In the genomic region with DNA sequence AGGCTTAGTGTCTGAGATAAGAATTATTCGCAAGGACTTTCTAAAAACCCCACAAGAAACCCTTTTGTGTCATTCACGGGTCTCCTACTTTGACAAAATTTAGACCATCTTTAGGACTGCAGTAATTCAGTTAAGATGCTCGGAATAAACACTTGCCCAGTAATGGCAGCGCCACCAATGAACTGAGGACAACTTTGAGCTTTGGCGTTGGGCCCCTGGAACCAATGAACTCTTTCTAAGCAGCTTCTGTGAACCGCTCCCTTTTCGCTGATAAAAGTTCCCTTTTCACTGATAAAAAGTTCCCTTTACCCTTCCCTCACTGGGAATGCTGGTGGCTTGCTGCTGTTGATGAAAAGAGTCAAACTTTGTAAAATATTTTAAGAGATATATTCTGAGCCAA, we compare ENCODE assay signal across 13 cellular contexts. TPM values are rescaled to one million over a fixed set of nuclear protein-coding genes. Genes with fewer than 3 reads are reported as not detected.
DNase-seq lines count a peak whose midpoint lies in the region; ATAC-seq and TF ChIP-seq lines count a peak whose summit lies in the region.
"Had no signal": no experiment of that assay in that cellular context is flagged by ENCODE, and none has a peak within 500 bp of the region (broad histone marks: within the 10 kb centered on the region; RNA-seq: fewer than 3 reads in every experiment).

No MANE protein-coding gene starts in this region.

- no peaks in the 10 kb centered on the region; the same call in 1 of the 2 replicates for H3K36me3 ChIP-seq in KMS-11 (ENCODE audit: insufficient read depth)
- peaks cover 0 to 29% (median 0%) of the 10 kb centered on the region in 3 experiments for H3K36me3 ChIP-seq in naive thymus-derived CD4-positive, alpha-beta T cell (ENCODE audit: control insufficient read depth in 2 of 3, insufficient read depth in 3 of 3, low read length in 3 of 3)

- no peak for ATAC-seq in naive thymus-derived CD4-positive, alpha-beta T cell
- ATAC-seq in left cardiac atrium, result no peak
- no peak for ATAC-seq in GM19328 (IDR thresholded peaks at IDR 0.05; ENCODE audit: unreplicated experiment)

- H3K9me3 ChIP-seq in naive thymus-derived CD4-positive, alpha-beta T cell (ENCODE audit: control insufficient read depth in 2 of 3, low read length in 3 of 3), result no peaks in the 10 kb centered on the region

- H3K9ac ChIP-seq in KMS-11, result no peak overlapping the region

- no peak for TF ChIP-seq CTCF in AG10803 (conservative IDR thresholded peaks at IDR 0.05; ENCODE audit: low read length)
- TF ChIP-seq CTCF in KMS-11 (conservative IDR thresholded peaks at IDR 0.05; ENCODE audit: low read depth, low read length), result no peak
- no peak for TF ChIP-seq CTCF in brain (conservative IDR thresholded peaks at IDR 0.05)

- peaks cover 5% of the 10 kb centered on the region for H3K36me3 Mint-ChIP-seq in brain
- peaks cover 0 to 6% (median 5%) of the 10 kb centered on the region in 5 donors for H3K36me3 Mint-ChIP-seq in naive thymus-derived CD4-positive, alpha-beta T cell

- peaks cover 30% of the 10 kb centered on the region for H3K4me1 Mint-ChIP-seq in brain
- peaks cover 5 to 34% (median 22%) of the 10 kb centered on the region in 7 donors for H3K4me1 Mint-ChIP-seq in naive thymus-derived CD4-positive, alpha-beta T cell

- peaks cover 15% of the 10 kb centered on the region; the same call in 1 of the 2 replicates for H3K79me2 ChIP-seq in KMS-11 (ENCODE audit: insufficient read depth, low read depth)

- CTCF ChIA-PET in naive thymus-derived CD4-positive, alpha-beta T cell (lab: Charles Lee), result interaction anchor here (0.9 kb wide), 1 partner anchor 41 kb away, joined by 3 read pairs; no protein-coding TSS in a partner anchor

- no peak overlapping the region for H2AFZ ChIP-seq in KMS-11 (ENCODE audit: low read depth)

- POLR2A ChIA-PET in naive thymus-derived CD4-positive, alpha-beta T cell (lab: Charles Lee), result interaction anchor here (0.5 to 1.9 kb wide), 3 partner anchors 8 to 34 kb away, joined by 3 to 10 read pairs (median 3); no protein-coding TSS in a partner anchor

- peak overlapping the region in 2 of 5 experiments; percentile 97 for H3K27ac Mint-ChIP-seq in brain
- H3K27ac Mint-ChIP-seq in naive thymus-derived CD4-positive, alpha-beta T cell, result peak overlapping the region in 2 of 9 donors; percentile 17 to 98

- H3K4me3 ChIP-seq in AG10803 (ENCODE audit: low read length) (peak overlapping the region; percentile 98; the same call in 1 of the 2 replicates), KMS-11 (IDR thresholded peaks at IDR 0.05; ENCODE audit: insufficient read depth, low read depth, low read length) (peak overlapping the region; percentile 9)
- H3K4me3 ChIP-seq in naive thymus-derived CD4-positive, alpha-beta T cell (ENCODE audit: low read length), result no peak overlapping the region

- DNase-seq in AG10803 (ENCODE audit: low read depth) (no peak), NCI-H226 (no peak), left cardiac atrium (no peak)
- DNase-seq in naive thymus-derived CD4-positive, alpha-beta T cell, result no peak
- no peak for DNase-seq in activated CD4-positive, CD25-positive, alpha-beta regulatory T cell treated with anti-CD3 and anti-CD28 coated beads, Interleukin-2, amount 50 U/mL, for 72 hours
- DNase-seq: H7; MV-4-11; NCI-H748 treated with DMSO at 0.1 percent for 48 hours; stimulated activated CD8-positive, alpha-beta memory T cell treated with anti-CD3 and anti-CD28 coated beads, Interleukin-4, amount 100 ng/mL, for 48 hours; T1000 had no signal

- no peak overlapping the region for H3K27ac ChIP-seq in KMS-11
- no peak overlapping the region for H3K27ac ChIP-seq in naive thymus-derived CD4-positive, alpha-beta T cell (ENCODE audit: low read depth, low read length)

- no peaks in the 10 kb centered on the region for H3K27me3 ChIP-seq in KMS-11 (ENCODE audit: insufficient read depth, low read depth)
- no peaks in the 10 kb centered on the region for H3K27me3 ChIP-seq in naive thymus-derived CD4-positive, alpha-beta T cell (ENCODE audit: control insufficient read depth in 2 of 2, insufficient read depth in 2 of 2, low read length in 2 of 2)

- no peaks in the 10 kb centered on the region for H4K20me1 ChIP-seq in KMS-11 (ENCODE audit: insufficient read depth)

- H3K4me2 ChIP-seq in KMS-11, result peak overlapping the region; percentile 74; the same call in 1 of the 2 replicates

- peak overlapping the region; percentile 92 to 97 (median 94) for H3K4me3 Mint-ChIP-seq in brain
- H3K4me3 Mint-ChIP-seq in naive thymus-derived CD4-positive, alpha-beta T cell, result peak overlapping the region in 7 of 10 donors; percentile 23 to 95 (median 93)

- H3K9me3 Mint-ChIP-seq in brain, result peaks cover 0 to 3% (median 0%) of the 10 kb centered on the region in 5 experiments
- no peaks in the 10 kb centered on the region for H3K9me3 Mint-ChIP-seq in naive thymus-derived CD4-positive, alpha-beta T cell

- H3K4me1 ChIP-seq in KMS-11 (ENCODE audit: low read depth, poor library complexity, severe bottlenecking), result peaks cover 39% of the 10 kb centered on the region
- H3K4me1 ChIP-seq in naive thymus-derived CD4-positive, alpha-beta T cell (ENCODE audit: control insufficient read depth in 2 of 2, insufficient read depth in 2 of 2, low read length in 2 of 2), result peaks cover 9 to 16% of the 10 kb centered on the region in 2 donors

- intact Hi-C loops in naive thymus-derived CD4-positive, alpha-beta T cell (cut with micrococcal nuclease), result no loop called here
- intact Hi-C loops in left cardiac atrium (cut with DNase I), result no loop called here

- H3K27me3 Mint-ChIP-seq in brain, result peaks cover 10% of the 10 kb centered on the region
- peaks cover 0 to 3% (median 0%) of the 10 kb centered on the region in 5 donors for H3K27me3 Mint-ChIP-seq in naive thymus-derived CD4-positive, alpha-beta T cell

RNA-seq across cellular contexts. Expression of gene MRPL55, which starts 1.4 kb away (rescaled TPM):
- 153 TPM for polyA plus RNA-seq in brain (ENCODE audit: insufficient read depth, low read depth, low replicate concordance)
- total RNA-seq in naive thymus-derived CD4-positive, alpha-beta T cell, result 10 to 100 TPM; 34.3 to 79.3 (median 65.2) TPM
- polyA plus RNA-seq in naive thymus-derived CD4-positive, alpha-beta T cell, result 100 to 1,000 TPM; 132 to 149 TPM
- 10 to 100 TPM; 43.5 to 48.9 TPM for total RNA-seq in left cardiac atrium

RNA-seq across cellular contexts. Expression of gene C1orf35, which starts 7.4 kb away (rescaled TPM):
- polyA plus RNA-seq in brain (ENCODE audit: insufficient read depth, low read depth, low replicate concordance), result 16.3 TPM
- 10 to 100 TPM; 16.8 to 31.8 (median 27.8) TPM for total RNA-seq in naive thymus-derived CD4-positive, alpha-beta T cell
- 10 to 100 TPM; 21.9 to 33.0 TPM for polyA plus RNA-seq in naive thymus-derived CD4-positive, alpha-beta T cell
- 1 to 10 TPM; 7.7 to 8.0 TPM for total RNA-seq in left cardiac atrium

RNA-seq across cellular contexts. Expression of gene ARF1, which starts 28.0 kb away (rescaled TPM):
- 566 TPM for polyA plus RNA-seq in brain (ENCODE audit: insufficient read depth, low read depth, low replicate concordance)
- 100 to 1,000 TPM; 198 to 390 (median 259) TPM for total RNA-seq in naive thymus-derived CD4-positive, alpha-beta T cell
- 100 to 1,000 TPM; 382 to 434 TPM for polyA plus RNA-seq in naive thymus-derived CD4-positive, alpha-beta T cell
- 100 to 1,000 TPM; 295 to 397 TPM for total RNA-seq in left cardiac atrium

RNA-seq across cellular contexts. Expression of gene GUK1, which starts 29.5 kb away (rescaled TPM):
- polyA plus RNA-seq in brain (ENCODE audit: insufficient read depth, low read depth, low replicate concordance), result 402 TPM
- total RNA-seq in naive thymus-derived CD4-positive, alpha-beta T cell, result 100 to 1,000 TPM; 145 to 309 (median 279) TPM
- 100 to 1,000 TPM; 278 to 315 TPM for polyA plus RNA-seq in naive thymus-derived CD4-positive, alpha-beta T cell
- total RNA-seq in left cardiac atrium, result 100 to 1,000 TPM; 153 to 185 TPM

RNA-seq across cellular contexts. Expression of gene GJC2, which starts 39.2 kb away (rescaled TPM):
- polyA plus RNA-seq in brain (ENCODE audit: insufficient read depth, low read depth, low replicate concordance), result 22.7 TPM
- total RNA-seq in naive thymus-derived CD4-positive, alpha-beta T cell, result 1 to 10 TPM in 2 of 5 experiments, under 1 TPM in 3; 0.70 to 3.3 (median 0.94) TPM
- polyA plus RNA-seq in naive thymus-derived CD4-positive, alpha-beta T cell, result not detected
- total RNA-seq in left cardiac atrium, result 1 to 10 TPM; 2.2 to 2.3 TPM
